8 cellular contexts compared by ENCODE assay signal in genomic region chr16:21501223-21501868, GRCh38.
DNase-seq lines count a peak whose midpoint lies in the region; ATAC-seq and TF ChIP-seq lines count a peak whose summit lies in the region.
"Not testable (repeated sequence)": the region's sequence is repeated elsewhere in the genome, so short reads cannot be mapped to it uniquely, and the experiment has no call there.

No MANE protein-coding gene starts in this region.

- H3K4me1 Mint-ChIP-seq in Calu3 (ENCODE audit: low read depth, unreplicated experiment): peaks cover 15% of the 10 kb centered on the region
- peaks cover 11 to 21% (median 18%) of the 10 kb centered on the region in 3 donors for H3K4me1 Mint-ChIP-seq in naive B cell

- DNase-seq in Calu3 (peak; percentile 66), fibroblast of lung (ENCODE audit: low read depth in 2 of 2) (peak; percentile 43 to 58), naive B cell (peak; percentile 77)
- DNase-seq in HL-60 (ENCODE audit: low read depth in 1 of 2, low spot score in 1 of 2): not testable (repeated sequence)
- DNase-seq in activated gamma-delta T cell treated with anti-CD3 and anti-CD28 coated beads, Interleukin-2, amount 50 U/mL, for 16 hours (ENCODE audit: low read depth): peak; percentile 51
- DNase-seq in stimulated activated CD8-positive, alpha-beta memory T cell treated with anti-CD3 and anti-CD28 coated beads, Interleukin-4, amount 100 ng/mL, for 24 hours (ENCODE audit: low read depth): peak; percentile 64

- H3K4me3 ChIP-seq in HL-60 (replicated peaks; ENCODE audit: insufficient read depth, low read length) (peak overlapping the region; percentile 71), fibroblast of lung (replicated peaks in 1 of 4; ENCODE audit: control extremely low read depth in 1 of 4, insufficient read depth in 1 of 4, low read depth in 3 of 4, low read length in 4 of 4) (peak overlapping the region; percentile 40 to 97 (median 78))

- ATAC-seq in GM21786 (IDR thresholded peaks at IDR 0.05; ENCODE audit: unreplicated experiment) (peak; percentile 49), SK-N-SH treated with all-trans-retinoic acid at 6 μM for 48 hours (peak; percentile 78), naive B cell (ENCODE audit: low read depth in 2 of 2) (peak; percentile 49 to 51)

- H3K36me3 ChIP-seq in fibroblast of lung (ENCODE audit: control insufficient read depth, insufficient read depth, low read length): not testable (repeated sequence)

- H4K20me1 ChIP-seq in fibroblast of lung (ENCODE audit: control insufficient read depth, extremely low read depth, insufficient read depth, low read length): not testable (repeated sequence)

- H3K27me3 ChIP-seq in HL-60 (ENCODE audit: insufficient read depth, poor library complexity, severe bottlenecking); fibroblast of lung (ENCODE audit: control insufficient read depth, insufficient read depth, low read length): not testable (repeated sequence)

- not testable (repeated sequence) for H3K27me3 Mint-ChIP-seq in Calu3 (ENCODE audit: unreplicated experiment); naive B cell

- peak overlapping the region; percentile 81 for H3K27ac ChIP-seq in HL-60 (replicated peaks)
- peak overlapping the region; percentile 82 for H3K27ac ChIP-seq in fibroblast of lung (ENCODE audit: insufficient read depth, low read length)

- peak overlapping the region; percentile 83 for H3K4me3 Mint-ChIP-seq in Calu3 (ENCODE audit: low read depth, unreplicated experiment)
- peak overlapping the region; percentile 83 to 95 (median 92) for H3K4me3 Mint-ChIP-seq in naive B cell

- intact Hi-C loops in Calu3 (cut with micrococcal nuclease; ENCODE audit: unreplicated experiment): not testable (repeated sequence)

- H3K9me3 ChIP-seq in fibroblast of lung (ENCODE audit: control insufficient read depth, insufficient read depth, low read depth, low read length): not testable (repeated sequence)

- H3K27ac Mint-ChIP-seq in Calu3 (ENCODE audit: unreplicated experiment) (peak overlapping the region; percentile 71), naive B cell (peak overlapping the region; percentile 93 to 98 (median 96))

- BruUV-seq in Calu3 (replicated peaks; lab: Mats Ljungman, UMichigan): not testable (repeated sequence)

- TF ChIP-seq CTCF in Calu3 (IDR thresholded peaks at IDR 0.05; ENCODE audit: unreplicated experiment); HL-60 (IDR thresholded peaks at IDR 0.05; ENCODE audit: insufficient read depth, low read length); fibroblast of lung (conservative IDR thresholded peaks at IDR 0.05 in 1 of 2, IDR thresholded peaks at IDR 0.05 in 1 of 2; ENCODE audit: low read depth in 1 of 2, low read length in 2 of 2): not testable (repeated sequence)

- H2AFZ ChIP-seq in fibroblast of lung (ENCODE audit: low read length): not testable (repeated sequence)

- H3K4me2 ChIP-seq in fibroblast of lung (ENCODE audit: extremely low read depth, insufficient read depth, low read length): peak overlapping the region; percentile 44

- H3K36me3 Mint-ChIP-seq in Calu3 (ENCODE audit: insufficient read depth, unreplicated experiment): peaks cover 29% of the 10 kb centered on the region
- H3K36me3 Mint-ChIP-seq in naive B cell: not testable (repeated sequence)

- CTCF ChIA-PET in Calu3 (lab: Charles Lee): not testable (repeated sequence)

- peaks cover 20% of the 10 kb centered on the region for H3K79me2 ChIP-seq in fibroblast of lung (ENCODE audit: control insufficient read depth, insufficient read depth, low read length)

- not testable (repeated sequence) for H3K9me3 Mint-ChIP-seq in Calu3 (ENCODE audit: low read depth, unreplicated experiment); naive B cell

- H3K4me1 ChIP-seq in fibroblast of lung (ENCODE audit: control insufficient read depth, extremely low read depth, insufficient read depth, low read length): not testable (repeated sequence)

- peak overlapping the region; percentile 71 for H3K9ac ChIP-seq in fibroblast of lung (ENCODE audit: insufficient read depth, low read length)
